ENCODE assay signal across 18 cellular contexts in genomic region chr16:27771201-27771910, GRCh38.
DNase-seq lines count a peak whose midpoint lies in the region; ATAC-seq and TF ChIP-seq lines count a peak whose summit lies in the region.
"Had no signal": no experiment of that assay in that cellular context is flagged by ENCODE, and none has a peak within 500 bp of the region (broad histone marks: within the 10 kb centered on the region; RNA-seq: fewer than 3 reads in every experiment).

No MANE protein-coding gene starts in this region.

- H3K4me1 Mint-ChIP-seq in T-helper 17 cell = no peaks in the 10 kb centered on the region

- no peak for ATAC-seq in T-helper 17 cell
- ATAC-seq in HG03039 (IDR thresholded peaks at IDR 0.05; ENCODE audit: unreplicated experiment) = no peak
- ATAC-seq: HepG2 had no signal

- intact Hi-C loops in spleen (cut with DNase I; ENCODE audit: low total_unique reads) = no loop called here

- no peaks in the 10 kb centered on the region for H3K27me3 Mint-ChIP-seq in T-helper 17 cell

- H3K27ac Mint-ChIP-seq in T-helper 17 cell = peak overlapping the region; percentile 49

- peak overlapping the region; percentile 88 for H3K27ac ChIP-seq in BLaER1
- H3K27ac ChIP-seq in layer of hippocampus (ENCODE audit: low read depth, low read length) = peak overlapping the region; percentile 33
- no peak overlapping the region for H3K27ac ChIP-seq in spleen
- H3K27ac ChIP-seq: C4-2B, Peyer's patch had no signal

- TF ChIP-seq CTCF in spleen (IDR thresholded peaks at IDR 0.05 in 8 of 11, conservative IDR thresholded peaks at IDR 0.05 in 3 of 11) = no peak

- H3K36me3 ChIP-seq in BLaER1 = peaks cover 17% of the 10 kb centered on the region; the same call in 1 of the 2 replicates
- H3K36me3 ChIP-seq in spleen = peaks cover 0 to 99% (median 43%) of the 10 kb centered on the region in 6 donors
- H3K36me3 ChIP-seq: HAP-1, MG63, SJSA1 had no signal

- H3K4me3 ChIP-seq in BLaER1 (no peak overlapping the region), spleen (no peak overlapping the region)
- H3K4me3 ChIP-seq: HAP-1, MG63, Peyer's patch, SJSA1 had no signal

- peak overlapping the region; percentile 55 for H3K9ac ChIP-seq in BLaER1

- H3K27me3 ChIP-seq in BLaER1 (no peaks in the 10 kb centered on the region), layer of hippocampus (ENCODE audit: control insufficient read depth, insufficient read depth, low read length) (no peaks in the 10 kb centered on the region), spleen (replicated peaks in 1 of 7) (no peaks in the 10 kb centered on the region)
- H3K27me3 ChIP-seq: MG63, Peyer's patch, SJSA1 had no signal

- WGBS in spleen, 5 donors = 89 to 92% (median 90%) methylated on average over 11 to 16 of the region's 16 CpGs

- no peak overlapping the region for H3K4me3 Mint-ChIP-seq in T-helper 17 cell

- peaks cover 97% of the 10 kb centered on the region for H3K4me1 ChIP-seq in BLaER1
- no peaks in the 10 kb centered on the region for H3K4me1 ChIP-seq in spleen
- H3K4me1 ChIP-seq: HAP-1, Peyer's patch had no signal

- DNase-seq in T-helper 17 cell = no peak
- peak; percentile 44 for DNase-seq in spleen
- DNase-seq in NCI-H524 treated with DMSO at 0.1 percent for 48 hours (lab: John Stamatoyannopoulos, UW) = no peak
- DNase-seq in globus pallidus (ENCODE audit: low spot score) = no peak
- no peak for DNase-seq in amniotic stem cell (lab: John Stamatoyannopoulos, UW)
- DNase-seq: DMS153, MG63, NCI-H1092 treated with DMSO at 0.1 percent for 48 hours, NCI-H1694 treated with DMSO at 0.1 percent for 48 hours, NCI-H446 treated with DMSO at 0.1 percent for 48 hours had no signal

- H3K4me2 ChIP-seq in BLaER1 = peak overlapping the region; percentile 84

- no peak for TF ChIP-seq POLR2A in spleen (IDR thresholded peaks at IDR 0.05)

- H3K9me3 ChIP-seq in BLaER1 (no peaks in the 10 kb centered on the region), T-helper 17 cell (ENCODE audit: control insufficient read depth, low read length, poor library complexity, severe bottlenecking) (no peaks in the 10 kb centered on the region), spleen (no peaks in the 10 kb centered on the region)
- H3K9me3 ChIP-seq: HAP-1, MG63, Peyer's patch, SJSA1 had no signal

- H3K36me3 Mint-ChIP-seq in T-helper 17 cell (ENCODE audit: low read depth) = peaks cover 6% of the 10 kb centered on the region

- H4K20me1 ChIP-seq in BLaER1 = no peaks in the 10 kb centered on the region

Comparison
In these comparisons a context has a peak if more than half of its experiments do, and no peak if none do; other contexts are left out.
1. H3K27ac ChIP-seq: peak in BLaER1 (single experiment) and layer of hippocampus (single experiment); none in spleen (0 of 8).